In the genomic region with DNA sequence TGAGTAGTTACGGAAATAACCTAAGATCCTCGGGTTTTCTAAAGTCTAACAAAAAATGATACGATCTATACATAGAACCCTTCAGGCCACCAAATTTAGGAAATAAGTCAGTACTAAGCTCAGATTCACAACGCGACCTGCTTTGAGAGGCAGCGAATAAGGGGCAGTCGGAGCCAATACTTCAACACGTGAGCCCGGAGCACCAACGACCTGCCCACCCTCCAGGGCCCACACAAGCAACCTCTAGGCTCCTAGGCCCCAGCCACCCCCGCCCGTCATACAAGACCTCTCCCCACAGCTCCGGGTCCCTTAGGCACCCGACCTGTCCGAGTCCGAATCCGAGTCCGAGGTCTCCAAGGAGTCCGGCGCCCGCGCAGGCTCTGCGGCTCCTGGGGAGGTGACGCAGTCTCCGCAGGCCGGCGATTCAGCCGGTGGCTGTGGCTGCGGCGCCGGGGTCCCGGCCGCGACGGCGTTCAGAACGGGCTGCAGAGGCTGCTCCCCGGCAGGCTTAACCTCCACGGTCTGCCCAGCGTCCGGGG, we compare ENCODE assay signal across 8 cellular contexts. TPM values are rescaled to one million over a fixed set of nuclear protein-coding genes. Genes with fewer than 3 reads are reported as not detected.
A peak's percentile ranks its signal among the peaks of the same experiment; 100 is the strongest.
DNase-seq lines count a peak whose midpoint lies in the region; ATAC-seq lines count a peak whose summit lies in the region.

No MANE protein-coding gene starts in this region.

- H3K27ac ChIP-seq in CD4-positive, CD25-positive, alpha-beta regulatory T cell (ENCODE audit: insufficient read depth, low read length, poor library complexity, severe bottlenecking): peak overlapping the region; percentile 95
- peak overlapping the region; percentile 61 for H3K27ac ChIP-seq in right cardiac atrium (ENCODE audit: low read length)
- H3K27ac ChIP-seq in rectal smooth muscle tissue (ENCODE audit: low read depth, low read length): peak overlapping the region; percentile 87

- peaks cover 23% of the 10 kb centered on the region for H3K36me3 Mint-ChIP-seq in CD4-positive, CD25-positive, alpha-beta regulatory T cell

- H3K27me3 Mint-ChIP-seq in CD4-positive, CD25-positive, alpha-beta regulatory T cell: peaks cover 10% of the 10 kb centered on the region

- H3K4me1 ChIP-seq in CD4-positive, CD25-positive, alpha-beta regulatory T cell (ENCODE audit: control insufficient read depth, insufficient read depth, low read length, poor library complexity, severe bottlenecking): peaks cover 21% of the 10 kb centered on the region
- H3K4me1 ChIP-seq in adipocyte (ENCODE audit: control insufficient read depth, insufficient read depth, low read length) (peaks cover 31% of the 10 kb centered on the region), right cardiac atrium (ENCODE audit: control insufficient read depth, insufficient read depth, low read length) (no peaks in the 10 kb centered on the region), rectal smooth muscle tissue (ENCODE audit: control insufficient read depth, insufficient read depth, low read length) (peaks cover 6% of the 10 kb centered on the region)

- H3K4me3 Mint-ChIP-seq in CD4-positive, CD25-positive, alpha-beta regulatory T cell: peak overlapping the region; percentile 92 to 99 (median 98)

- DNase-seq in CD4-positive, CD25-positive, alpha-beta regulatory T cell: peak; percentile 42 to 79 (median 64)
- DNase-seq in SW480 (ENCODE audit: low spot score) (peak; percentile 41), adipocyte (ENCODE audit: low read depth) (peak; percentile 79), right cardiac atrium (peak; percentile 39 to 79 (median 75)), KG1 (lab: John Stamatoyannopoulos, UW) (no peak)

- H3K36me3 ChIP-seq in CD4-positive, CD25-positive, alpha-beta regulatory T cell (ENCODE audit: control insufficient read depth, insufficient read depth, low read length): peaks cover 21% of the 10 kb centered on the region
- H3K36me3 ChIP-seq in adipocyte (ENCODE audit: control insufficient read depth, insufficient read depth, low read length, severe bottlenecking): no peaks in the 10 kb centered on the region
- H3K36me3 ChIP-seq in rectal smooth muscle tissue (ENCODE audit: control insufficient read depth, insufficient read depth, low read length): peaks cover 3% of the 10 kb centered on the region

- WGBS in right cardiac atrium: under 1% methylated on average over 41 of the region's 41 CpGs

- ATAC-seq in CD4-positive, CD25-positive, alpha-beta regulatory T cell (ENCODE audit: low read depth in 2 of 2): peak; percentile 49 to 65
- peak; percentile 46 for ATAC-seq in GM19372 (IDR thresholded peaks at IDR 0.05; ENCODE audit: low read depth, unreplicated experiment)
- peak; percentile 28 for ATAC-seq in HG03469 (IDR thresholded peaks at IDR 0.05; ENCODE audit: unreplicated experiment)
- peak; percentile 79 to 85 for ATAC-seq in right cardiac atrium

- peak overlapping the region; percentile 33 to 99 (median 99) for H3K27ac Mint-ChIP-seq in CD4-positive, CD25-positive, alpha-beta regulatory T cell

- H3K9me3 ChIP-seq in CD4-positive, CD25-positive, alpha-beta regulatory T cell (ENCODE audit: control insufficient read depth in 2 of 2, low read length in 2 of 2): no peaks in the 10 kb centered on the region
- H3K9me3 ChIP-seq in adipocyte (ENCODE audit: control insufficient read depth, low read length) (no peaks in the 10 kb centered on the region), right cardiac atrium (ENCODE audit: control insufficient read depth, low read length) (no peaks in the 10 kb centered on the region)

- H3K9me3 Mint-ChIP-seq in CD4-positive, CD25-positive, alpha-beta regulatory T cell: peaks cover 0 to 1% (median 0%) of the 10 kb centered on the region in 7 donors

- intact Hi-C loops in right cardiac atrium (cut with DNase I): no loop called here

- H3K9ac ChIP-seq in adipocyte (ENCODE audit: low read length) (peak overlapping the region; percentile 93), rectal smooth muscle tissue (ENCODE audit: low read length) (peak overlapping the region; percentile 88)

- H3K27me3 ChIP-seq in CD4-positive, CD25-positive, alpha-beta regulatory T cell (ENCODE audit: control insufficient read depth, insufficient read depth, low read length): no peaks in the 10 kb centered on the region
- H3K27me3 ChIP-seq in adipocyte (replicated peaks; ENCODE audit: control insufficient read depth, insufficient read depth, low read length) (no peaks in the 10 kb centered on the region), right cardiac atrium (ENCODE audit: control insufficient read depth, insufficient read depth) (no peaks in the 10 kb centered on the region), rectal smooth muscle tissue (ENCODE audit: control insufficient read depth, insufficient read depth, low read length) (no peaks in the 10 kb centered on the region)

- H3K4me1 Mint-ChIP-seq in CD4-positive, CD25-positive, alpha-beta regulatory T cell: peaks cover 27 to 55% (median 40%) of the 10 kb centered on the region in 4 donors

- peak overlapping the region; percentile 91 for H3K4me3 ChIP-seq in CD4-positive, CD25-positive, alpha-beta regulatory T cell (ENCODE audit: low read depth, low read length)
- H3K4me3 ChIP-seq in adipocyte (ENCODE audit: low read length) (peak overlapping the region; percentile 90), right cardiac atrium (ENCODE audit: low read length) (peak overlapping the region; percentile 95), rectal smooth muscle tissue (ENCODE audit: low read length) (peak overlapping the region; percentile 85)

RNA-seq across cellular contexts. Expression of a gene that starts 0.6 kb away (rescaled TPM):
- total RNA-seq in CD4-positive, CD25-positive, alpha-beta regulatory T cell: 55.2 TPM
- polyA plus RNA-seq in CD4-positive, CD25-positive, alpha-beta regulatory T cell: 1 to 10 TPM; 2.1 to 5.3 (median 2.5) TPM
- total RNA-seq in right cardiac atrium: 10 to 100 TPM; 12.2 to 16.5 (median 13.4) TPM
- 5.1 TPM for polyA plus RNA-seq in right cardiac atrium

Comparison
In these comparisons a context has a peak if more than half of its experiments do, and no peak if none do; other contexts are left out.
1. ATAC-seq: peak in every context shown above with its lines; median percentile 82 in right cardiac atrium; 57 in CD4-positive, CD25-positive, alpha-beta regulatory T cell; 46 in GM19372; 28 in HG03469.